In genomic region chr10:3783721-3784432, GRCh38 we compare ENCODE assay signal across 1 cellular context.
TF ChIP-seq lines count a peak whose summit lies in the region.

No MANE protein-coding gene starts in this region.

TF ChIP-seq in A549, 52 proteins besides CTCF, POLR2A, EP300 and RAD21 (continued from another document):
- TF ChIP-seq MAFK (IDR thresholded peaks at IDR 0.05; ENCODE audit: partially characterized antibody) (no peak), ZSCAN20 (CRISPR knock-in tag; IDR thresholded peaks at IDR 0.05) (no peak), JUN (IDR thresholded peaks at IDR 0.05) (peak; percentile 30 to 78; a peak in 3 of 5 replicates), TP53 (CRISPR knock-in tag; IDR thresholded peaks at IDR 0.05) (peak; percentile 69; the same call in 1 of the 2 replicates), RCOR1 (IDR thresholded peaks at IDR 0.05; ENCODE audit: low read depth, low read length) (no peak), HOXA7 (CRISPR knock-in tag; IDR thresholded peaks at IDR 0.05) (no peak), EHF (CRISPR knock-in tag; IDR thresholded peaks at IDR 0.05) (no peak), FOXS1 (CRISPR knock-in tag; IDR thresholded peaks at IDR 0.05) (no peak)
